19 cellular contexts compared by ENCODE assay signal in the genomic region with DNA sequence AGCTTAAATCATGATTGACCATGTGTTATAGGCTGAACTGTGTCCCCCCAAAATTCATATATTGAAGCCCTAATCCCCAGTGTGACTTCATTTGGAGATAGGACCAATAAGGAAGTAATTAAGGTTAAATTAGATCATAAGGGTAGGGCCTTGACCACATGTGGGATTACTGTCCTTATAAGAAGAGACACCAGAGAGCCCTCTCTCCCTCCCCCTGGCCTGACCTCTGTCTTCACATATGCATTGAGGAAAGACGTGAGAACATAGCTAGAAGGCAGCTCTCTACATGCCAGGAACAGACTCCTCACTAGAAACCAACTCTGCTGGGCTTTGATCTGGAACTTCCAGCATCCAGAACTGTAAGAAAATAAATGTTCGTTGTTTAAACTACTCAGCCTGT.
"Had no signal": no experiment of that assay in that cellular context is flagged by ENCODE, and none has a peak within 500 bp of the region (broad histone marks: within the 10 kb centered on the region; RNA-seq: fewer than 3 reads in every experiment).

No MANE protein-coding gene starts in this region.

- H3K27ac ChIP-seq: ascending aorta, esophagus squamous epithelium, gastrocnemius medialis, heart left ventricle, left ventricle myocardium inferior, vagina had no signal

- H3K4me3 ChIP-seq: ascending aorta, esophagus squamous epithelium, gastrocnemius medialis, heart left ventricle, left ventricle myocardium inferior, vagina had no signal

- H3K36me3 ChIP-seq: gastrocnemius medialis, left ventricle myocardium inferior had no signal

- H3K9me3 ChIP-seq: ascending aorta, esophagus squamous epithelium, gastrocnemius medialis, heart left ventricle, left ventricle myocardium inferior, vagina had no signal

- H3K4me1 ChIP-seq: ascending aorta, esophagus squamous epithelium, gastrocnemius medialis, heart left ventricle, left ventricle myocardium inferior, vagina had no signal

- DNase-seq: activated CD4-positive, alpha-beta T cell treated with anti-CD3 and anti-CD28 coated beads, Interleukin-2, amount 50 U/mL, for 4 hours; activated T-cell treated with anti-CD3 and anti-CD28 coated beads, Interleukin-2, amount 50 U/mL, for 1 hour; cortex of kidney; effector CD4-positive, alpha-beta T cell; esophagus squamous epithelium; gastrocnemius medialis; heart left ventricle; left ventricle myocardium inferior; mammary epithelial cell; occipital lobe; retina; stimulated activated CD4-positive, alpha-beta T cell treated with anti-CD3 and anti-CD28 coated beads, Interleukin-12 subunit alpha, Interleukin-12 subunit beta, amount 100 ng/mL, for 4 hours; stimulated activated CD4-positive, alpha-beta T cell treated with anti-CD3 and anti-CD28 coated beads, Interleukin-1b, Interleukin-23, amount 100 ng/mL, for 48 hours; stimulated activated CD8-positive, alpha-beta memory T cell treated with anti-CD3 and anti-CD28 coated beads, Interleukin-4, amount 100 ng/mL, for 48 hours; stimulated activated naive CD4-positive, alpha-beta T cell treated with Interleukin-2 at 50 U/mL for 16 hours; substantia nigra; trophoblast cell had no signal

- ATAC-seq: gastrocnemius medialis, heart left ventricle had no signal

- H3K27me3 ChIP-seq: ascending aorta, esophagus squamous epithelium, gastrocnemius medialis, heart left ventricle, vagina had no signal
